23 cellular contexts compared by ENCODE assay signal in genomic region chr15:70127797-70128756, GRCh38. TPM values are rescaled to one million over a fixed set of nuclear protein-coding genes. Genes with fewer than 3 reads are reported as not detected.
DNase-seq lines count a peak whose midpoint lies in the region; ATAC-seq, FAIRE-seq and TF ChIP-seq lines count a peak whose summit lies in the region.
"Had no signal": no experiment of that assay in that cellular context is flagged by ENCODE, and none has a peak within 500 bp of the region (broad histone marks: within the 10 kb centered on the region; RNA-seq: fewer than 3 reads in every experiment).

No MANE protein-coding gene starts in this region.

- no peak overlapping the region for H3K4me3 ChIP-seq in OCI-LY3 (ENCODE audit: low read length)
- H3K4me3 ChIP-seq in fibroblast of mammary gland (ENCODE audit: control insufficient read depth, low read depth, low read length) = no peak overlapping the region
- no peak overlapping the region for H3K4me3 ChIP-seq in brain microvascular endothelial cell (ENCODE audit: low read depth, low read length)
- H3K4me3 ChIP-seq: ascending aorta, gastrocnemius medialis, lung, tibial artery had no signal

- no peaks in the 10 kb centered on the region for H3K9me3 Mint-ChIP-seq in activated T-cell treated with anti-CD3 and anti-CD28 coated beads, Interleukin-2, amount 50 U/mL, for 4 hours
- no peaks in the 10 kb centered on the region for H3K9me3 Mint-ChIP-seq in activated T-cell treated with anti-CD3 and anti-CD28 coated beads, Interleukin-2, amount 50 U/mL, for 24 hours

- no peaks in the 10 kb centered on the region for H3K79me2 ChIP-seq in OCI-LY3 (ENCODE audit: low read length)

- H2AFZ ChIP-seq in OCI-LY3 (ENCODE audit: low read depth, low read length) = no peak overlapping the region

- ATAC-seq in activated T-cell treated with anti-CD3 and anti-CD28 coated beads, Interleukin-2, amount 50 U/mL, for 4 hours = peak; percentile 34 to 52
- ATAC-seq in stimulated activated naive CD8-positive, alpha-beta T cell treated with anti-CD3 and anti-CD28 coated beads, Interleukin-15, Interleukin-2, amounts not matched to agents 100 U/mL and 50 U/mL, for 24 hours = peak; percentile 26
- ATAC-seq in HG03280 (IDR thresholded peaks at IDR 0.05; ENCODE audit: unreplicated experiment) = no peak
- ATAC-seq: esophagus mucosa, SK-N-SH treated with all-trans-retinoic acid at 6 μM for 48 hours, WTC11 had no signal

- H3K27ac ChIP-seq in OCI-LY3 (ENCODE audit: low read length) = no peak overlapping the region
- no peak overlapping the region for H3K27ac ChIP-seq in brain microvascular endothelial cell
- H3K27ac ChIP-seq: ascending aorta, gastrocnemius medialis, tibial artery had no signal

- no peak overlapping the region for H3K4me3 Mint-ChIP-seq in activated T-cell treated with anti-CD3 and anti-CD28 coated beads, Interleukin-2, amount 50 U/mL, for 4 hours
- no peak overlapping the region for H3K4me3 Mint-ChIP-seq in activated T-cell treated with anti-CD3 and anti-CD28 coated beads, Interleukin-2, amount 50 U/mL, for 24 hours
- H3K4me3 Mint-ChIP-seq: WTC11 had no signal

- peaks cover 3% of the 10 kb centered on the region for H3K4me1 Mint-ChIP-seq in activated T-cell treated with anti-CD3 and anti-CD28 coated beads, Interleukin-2, amount 50 U/mL, for 4 hours (ENCODE audit: low read depth)
- peaks cover 7% of the 10 kb centered on the region for H3K4me1 Mint-ChIP-seq in activated T-cell treated with anti-CD3 and anti-CD28 coated beads, Interleukin-2, amount 50 U/mL, for 24 hours (ENCODE audit: low read depth)
- H3K4me1 Mint-ChIP-seq: WTC11 had no signal

- peaks cover 64% of the 10 kb centered on the region for H3K4me1 ChIP-seq in OCI-LY3 (ENCODE audit: low read length)
- H3K4me1 ChIP-seq: ascending aorta had no signal

- H3K9me3 ChIP-seq in OCI-LY3 (ENCODE audit: insufficient read depth, low read length) = no peaks in the 10 kb centered on the region
- H3K9me3 ChIP-seq: ascending aorta, Caco-2, gastrocnemius medialis, tibial artery had no signal

- no peaks in the 10 kb centered on the region for H4K20me1 ChIP-seq in OCI-LY3 (ENCODE audit: insufficient read depth, low read length)

- peaks cover 8% of the 10 kb centered on the region for H3K27me3 Mint-ChIP-seq in activated T-cell treated with anti-CD3 and anti-CD28 coated beads, Interleukin-2, amount 50 U/mL, for 4 hours (ENCODE audit: low read depth)
- H3K27me3 Mint-ChIP-seq in activated T-cell treated with anti-CD3 and anti-CD28 coated beads, Interleukin-2, amount 50 U/mL, for 24 hours = peaks cover 12% of the 10 kb centered on the region

- DNase-seq in activated T-cell treated with anti-CD3 and anti-CD28 coated beads, Interleukin-2, amount 50 U/mL, for 4 hours = no peak
- DNase-seq in activated T-cell treated with anti-CD3 and anti-CD28 coated beads, Interleukin-2, amount 50 U/mL, for 24 hours = no peak
- peak; percentile 44 for DNase-seq in fibroblast of mammary gland (ENCODE audit: low read depth)
- DNase-seq in stimulated activated naive CD8-positive, alpha-beta T cell treated with anti-CD3 and anti-CD28 coated beads, Interleukin-15, Interleukin-2, amounts not matched to agents 100 U/mL and 50 U/mL, for 24 hours = no peak
- DNase-seq in brain microvascular endothelial cell = no peak
- no peak for DNase-seq in GM12891 (ENCODE audit: insufficient read length, low spot score)
- DNase-seq: activated CD4-positive, alpha-beta T cell treated with anti-CD3 and anti-CD28 coated beads, Interleukin-2, amount 50 U/mL, for 48 hours; activated naive CD4-positive, alpha-beta T cell treated with Interleukin-2 at 50 U/mL for 16 hours; Caco-2; gastrocnemius medialis; NCI-H1105; NCI-H2081 treated with DMSO at 0.1 percent for 48 hours; stimulated activated CD4-positive, alpha-beta T cell treated with anti-CD3 and anti-CD28 coated beads, Interleukin-2, amount 100 ng/mL, for 48 hours; stimulated activated naive CD4-positive, alpha-beta T cell treated with Interleukin-2 at 50 U/mL for 16 hours; tibial artery had no signal

- in situ Hi-C loops in brain microvascular endothelial cell (cut with HindIII; ENCODE audit: low pct_ligation_motif_present, low sequenced_read_pairs) = no loop called here

- H3K27me3 ChIP-seq in OCI-LY3 (ENCODE audit: low read depth, low read length) (no peaks in the 10 kb centered on the region), brain microvascular endothelial cell (replicated peaks) (peaks cover 13% of the 10 kb centered on the region)
- H3K27me3 ChIP-seq: ascending aorta, gastrocnemius medialis, tibial artery had no signal

- FAIRE-seq in GM12891 (lab: Jason Lieb, UNC) = no peak
- FAIRE-seq: islet of Langerhans had no signal

- peak overlapping the region; percentile 69; the same call in 1 of the 2 replicates for H3K9ac ChIP-seq in OCI-LY3 (ENCODE audit: low read length)

- TF ChIP-seq CTCF in OCI-LY3 (IDR thresholded peaks at IDR 0.05; ENCODE audit: low read depth, low read length) (no peak), fibroblast of mammary gland (conservative IDR thresholded peaks at IDR 0.05; ENCODE audit: control insufficient read depth, insufficient read depth, low read depth, low read length) (no peak), brain microvascular endothelial cell (IDR thresholded peaks at IDR 0.05; ENCODE audit: low read depth, low read length, missing control alignments) (no peak)

- H3K27ac Mint-ChIP-seq in activated T-cell treated with anti-CD3 and anti-CD28 coated beads, Interleukin-2, amount 50 U/mL, for 24 hours = no peak overlapping the region
- H3K27ac Mint-ChIP-seq: WTC11 had no signal

- TF ChIP-seq POLR2A in GM12891 (IDR thresholded peaks at IDR 0.05; ENCODE audit: low read depth, low read length) = no peak

- no peaks in the 10 kb centered on the region for H3K36me3 Mint-ChIP-seq in activated T-cell treated with anti-CD3 and anti-CD28 coated beads, Interleukin-2, amount 50 U/mL, for 4 hours (ENCODE audit: insufficient read depth)
- no peaks in the 10 kb centered on the region for H3K36me3 Mint-ChIP-seq in activated T-cell treated with anti-CD3 and anti-CD28 coated beads, Interleukin-2, amount 50 U/mL, for 24 hours (ENCODE audit: low read depth)
- H3K36me3 Mint-ChIP-seq: WTC11 had no signal

- H3K4me2 ChIP-seq in OCI-LY3 (ENCODE audit: low read length) = peak overlapping the region; percentile 79

- H3K36me3 ChIP-seq in OCI-LY3 (replicated peaks; ENCODE audit: low read depth, low read length) (no peaks in the 10 kb centered on the region), brain microvascular endothelial cell (replicated peaks) (no peaks in the 10 kb centered on the region)
- H3K36me3 ChIP-seq: ascending aorta, gastrocnemius medialis, tibial artery had no signal

TF ChIP-seq in GM12891, 5 proteins besides CTCF, POLR2A, EP300 and RAD21:
- TF ChIP-seq POU2F2 (IDR thresholded peaks at IDR 0.05; ENCODE audit: low read depth, low read length) (no peak), PAX5 (IDR thresholded peaks at IDR 0.05; ENCODE audit: insufficient read depth, low read length, severe bottlenecking) (no peak), TAF1 (IDR thresholded peaks at IDR 0.05; ENCODE audit: low read depth, low read length) (no peak), POLR2AphosphoS5 (IDR thresholded peaks at IDR 0.05; ENCODE audit: low read depth, low read length) (no peak), SPI1 (IDR thresholded peaks at IDR 0.05; ENCODE audit: low read depth, low read length) (no peak)

RNA-seq across cellular contexts. Expression of gene TLE3, which starts 30.4 kb away (rescaled TPM):
- 100 to 1,000 TPM; 115 to 153 (median 139) TPM for total RNA-seq in activated T-cell treated with anti-CD3 and anti-CD28 coated beads, Interleukin-2, amount 50 U/mL, for 4 hours
- 18.6 TPM for polyA plus RNA-seq in GM12891 (2012; ENCODE audit: low read depth, missing spikeins)
